ENCODE assay signal across 8 cellular contexts in the genomic region with DNA sequence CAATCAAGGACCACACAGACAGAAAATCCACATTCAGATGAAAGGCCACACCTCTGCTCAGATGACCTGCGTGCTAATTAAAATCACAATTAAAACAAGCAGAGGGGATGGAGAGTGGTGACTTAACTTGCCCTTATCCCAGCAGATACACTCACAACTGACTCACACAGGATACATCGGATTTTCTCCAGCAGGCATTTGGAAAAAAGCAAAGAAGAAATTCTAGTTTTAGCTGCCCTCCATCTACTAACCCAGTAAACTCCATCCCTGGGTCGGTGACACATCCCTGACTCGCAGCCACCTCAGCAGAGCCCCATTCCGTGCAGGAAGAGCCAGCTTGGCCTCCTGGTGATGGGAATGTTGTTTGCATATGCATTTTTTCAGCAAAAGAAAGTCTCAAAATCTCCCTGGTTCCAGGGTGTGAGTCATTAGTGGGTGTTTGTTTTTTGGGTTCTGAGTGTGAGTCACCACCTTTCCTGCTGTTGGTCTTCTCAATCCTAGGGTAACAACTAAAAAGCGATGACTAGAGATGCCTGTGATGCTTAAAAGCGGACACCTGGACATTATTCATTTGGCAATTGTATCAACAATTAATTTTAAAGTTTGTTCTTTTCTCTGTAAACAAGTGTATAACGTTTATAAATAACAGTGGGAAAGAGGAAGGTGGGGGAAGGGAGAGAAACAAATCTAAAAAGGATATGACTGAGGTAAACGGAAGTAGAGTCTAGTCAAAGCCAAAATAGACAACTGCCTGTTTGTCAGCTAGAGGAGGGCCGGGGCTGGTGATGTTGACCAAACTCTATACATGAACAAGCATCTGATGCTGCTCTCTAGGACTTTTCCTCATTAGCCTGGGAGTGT. TPM values are rescaled to one million over a fixed set of nuclear protein-coding genes. Genes with fewer than 3 reads are reported as not detected.
A peak's percentile ranks its signal among the peaks of the same experiment; 100 is the strongest.
DNase-seq lines count a peak whose midpoint lies in the region; ATAC-seq, FAIRE-seq and TF ChIP-seq lines count a peak whose summit lies in the region.

No MANE protein-coding gene starts in this region.

- H3K79me2 ChIP-seq in H1 (ENCODE audit: control insufficient read depth in 1 of 2, insufficient read depth in 2 of 2, low read length in 2 of 2) = no peaks in the 10 kb centered on the region

- TF ChIP-seq CTCF in AG09309 (IDR thresholded peaks at IDR 0.05; ENCODE audit: control insufficient read depth, insufficient read depth, low read depth, low read length, missing control alignments) (peak; percentile 75), WTC11 (IDR thresholded peaks at IDR 0.05) (no peak), H1 (IDR thresholded peaks at IDR 0.05; ENCODE audit: control extremely low read depth in 1 of 3, insufficient read depth in 1 of 3, low read depth in 1 of 3, low read length in 3 of 3) (peak in 1 of 3 experiments; percentile 17; a peak in 1 of 4 replicates), thyroid gland (IDR thresholded peaks at IDR 0.05) (peak in 1 of 6 experiments; percentile 3)

- peak overlapping the region; percentile 8 for H4K91ac ChIP-seq in H1 (replicated peaks; ENCODE audit: insufficient read length, low read length)

- H3K27ac ChIP-seq in H1 (ENCODE audit: low read depth, low read length) (peak overlapping the region; percentile 89), mesodermal cell (ENCODE audit: low read depth, low read length, severe bottlenecking) (peak overlapping the region; percentile 91), thyroid gland (peak overlapping the region; percentile 61 to 81 (median 79))

- H3K14ac ChIP-seq in H1 (ENCODE audit: insufficient read length) = no peak overlapping the region

- no peaks in the 10 kb centered on the region for H3K36me3 Mint-ChIP-seq in WTC11

- FAIRE-seq in H1 (lab: Jason Lieb, UNC) = peak; percentile 60

- no peaks in the 10 kb centered on the region for H4K20me1 ChIP-seq in H1 (replicated peaks in 1 of 2; ENCODE audit: control insufficient read depth in 1 of 2, insufficient read depth in 2 of 2, low read length in 2 of 2)

- peak; percentile 85 for ATAC-seq in GM18909 (IDR thresholded peaks at IDR 0.05; ENCODE audit: poor library complexity, unreplicated experiment)
- ATAC-seq in WTC11 = peak; percentile 92

- H3K27me3 ChIP-seq in H1 (replicated peaks in 1 of 4; ENCODE audit: control insufficient read depth in 3 of 4, extremely low read depth in 1 of 4, insufficient read depth in 3 of 4, low read length in 3 of 4) (no peaks in the 10 kb centered on the region), thyroid gland (no peaks in the 10 kb centered on the region)

- DNase-seq in AG09309 (ENCODE audit: low read depth) = peak; percentile 98
- peak; percentile 99 for DNase-seq in HS-27A (ENCODE audit: low read depth)
- DNase-seq in WTC11 (ENCODE audit: low spot score) = peak; percentile 77
- peak; percentile 66 to 88 for DNase-seq in H1 (ENCODE audit: low read depth in 1 of 2, low spot score in 2 of 2)
- DNase-seq in thyroid gland = peak in 1 of 2 donors; percentile 23
- DNase-seq in midbrain (lab: John Stamatoyannopoulos, UW) = no peak

- peak overlapping the region; percentile 55 for H3K4me3 Mint-ChIP-seq in WTC11

- peak overlapping the region; percentile 81; the same call in 1 of the 2 replicates for H2BK12ac ChIP-seq in H1 (ENCODE audit: low read depth, low read length)

- TF ChIP-seq POLR2A in H1 (IDR thresholded peaks at IDR 0.05; ENCODE audit: control extremely low read depth in 1 of 2, low read depth in 2 of 2, low read length in 2 of 2) (peak in 1 of 2 experiments; percentile 52; a peak in 1 of 3 replicates), thyroid gland (IDR thresholded peaks at IDR 0.05) (no peak)

- no peak overlapping the region for H3K23ac ChIP-seq in H1 (ENCODE audit: insufficient read length)

- H3K9me3 Mint-ChIP-seq in WTC11 = no peaks in the 10 kb centered on the region

- peak overlapping the region; percentile 77; the same call in 1 of the 2 replicates for H2BK5ac ChIP-seq in H1 (ENCODE audit: low read depth, low read length)

- POLR2A ChIA-PET in WTC11 (lab: Charles Lee) = interaction anchor here (0.5 to 2.2 kb wide), 4 partner anchors 50 to 103 kb away, joined by 4 to 15 read pairs (median 7); partner anchors contain the start of gene SLC4A7
- POLR2A ChIA-PET in H1 (lab: Charles Lee; ENCODE audit: partially characterized antibody) = interaction anchor here (0.8 to 2.4 kb wide), 6 partner anchors 11 to 62 kb away, joined by 3 to 8 read pairs (median 3); partner anchors contain the start of gene SLC4A7

- H3K4me3 ChIP-seq in AG09309 (ENCODE audit: control insufficient read depth, low read depth, low read length) (no peak overlapping the region), H1 (ENCODE audit: extremely low read depth in 1 of 4, insufficient read depth in 2 of 4, low read depth in 3 of 4, low read length in 4 of 4) (peak overlapping the region in 1 of 4 experiments; percentile 48; a peak in 4 of 8 replicates), mesodermal cell (ENCODE audit: extremely low read depth, insufficient read depth, low read length, poor library complexity, severe bottlenecking) (no peak overlapping the region), thyroid gland (replicated peaks in 1 of 3) (no peak overlapping the region)

- peaks cover 14 to 35% (median 29%) of the 10 kb centered on the region in 4 experiments for H3K4me1 ChIP-seq in H1 (replicated peaks in 1 of 4; ENCODE audit: control insufficient read depth in 3 of 4, insufficient read depth in 4 of 4, low read length in 3 of 4)
- peaks cover 37% of the 10 kb centered on the region for H3K4me1 ChIP-seq in mesodermal cell (ENCODE audit: control insufficient read depth, insufficient read depth, low read length, poor library complexity, severe bottlenecking)
- H3K4me1 ChIP-seq in thyroid gland = peaks cover 24 to 27% of the 10 kb centered on the region in 2 donors

- peaks cover 66% of the 10 kb centered on the region for H3K4me1 Mint-ChIP-seq in WTC11

- TF ChIP-seq RAD21 in H1 (IDR thresholded peaks at IDR 0.05 in 1 of 2, conservative IDR thresholded peaks at IDR 0.05 in 1 of 2; ENCODE audit: low read depth in 2 of 2, low read length in 2 of 2) = peak; percentile 17 to 33; a peak in 2 of 4 replicates

- H3K4me2 ChIP-seq in H1 (ENCODE audit: insufficient read depth in 1 of 2, low read depth in 2 of 2, low read length in 2 of 2) = peak overlapping the region; percentile 70 to 90

- H2BK120ac ChIP-seq in H1 (replicated peaks; ENCODE audit: low read depth, low read length) = peak overlapping the region; percentile 63

- H2BK20ac ChIP-seq in H1 (ENCODE audit: low read length) = peak overlapping the region; percentile 76; the same call in 1 of the 2 replicates

- H2BK15ac ChIP-seq in H1 (ENCODE audit: low read length) = no peak overlapping the region

- H3K9ac ChIP-seq in H1 (replicated peaks in 1 of 4; ENCODE audit: extremely low read depth in 1 of 4, low read depth in 3 of 4, low read length in 3 of 4) = peak overlapping the region in 3 of 4 experiments; percentile 3 to 61 (median 9); a peak in 5 of 7 replicates

- intact Hi-C loops in thyroid gland (cut with DNase I) = no loop called here

- H3K18ac ChIP-seq in H1 (ENCODE audit: extremely low read depth, low read length) = peak overlapping the region; percentile 33; the same call in 1 of the 2 replicates

- peak overlapping the region; percentile 23 for H3K56ac ChIP-seq in H1 (replicated peaks; ENCODE audit: insufficient read length, low read depth, low read length)

- TF ChIP-seq EP300 in H1 (IDR thresholded peaks at IDR 0.05; ENCODE audit: borderline replicate concordance in 1 of 2, low read depth in 2 of 2, low read length in 2 of 2) = peak in 1 of 2 experiments; percentile 89; a peak in 1 of 3 replicates

- peak overlapping the region; percentile 34; the same call in 1 of the 2 replicates for H2AK5ac ChIP-seq in H1 (ENCODE audit: low read depth, low read length)

- 9% methylated on average over 10 of the region's 10 CpGs; no CpG with 5 or more reads in 1 of the 2 experiments for WGBS in H1 (ENCODE audit: extremely low coverage in 1 of 2, insufficient coverage in 1 of 2, insufficient read length in 1 of 2, insufficient replicate concordance in 2 of 2, low coverage in 1 of 2, low lambda C conversion rate in 2 of 2, missing lambda C conversion rate in 1 of 2), 2 experiments
- 18 to 20% methylated on average over 3 to 4 of the region's 10 CpGs for WGBS in mesodermal cell (ENCODE audit: insufficient coverage in 2 of 2), 2 experiments
- 62 to 63% methylated on average over 10 of the region's 10 CpGs for WGBS in thyroid gland, 2 donors

- CTCF ChIA-PET in WTC11 (lab: Charles Lee) (interaction anchor here (0.9 to 2.1 kb wide), 6 partner anchors 11 to 178 kb away, joined by 3 to 7 read pairs (median 3); partner anchors contain the start of gene NEK10), H1 (lab: Charles Lee; ENCODE audit: partially characterized antibody) (interaction anchor here (0.7 to 1.7 kb wide), 2 partner anchors 37 to 147 kb away, joined by 3 to 4 read pairs; no protein-coding TSS in a partner anchor)

- H3K4ac ChIP-seq in H1 (replicated peaks; ENCODE audit: insufficient read length, low read depth, low read length) = no peak overlapping the region

- no peaks in the 10 kb centered on the region for H3K36me3 ChIP-seq in H1 (ENCODE audit: control insufficient read depth in 2 of 4, insufficient read depth in 4 of 4, low read length in 3 of 4)
- no peaks in the 10 kb centered on the region for H3K36me3 ChIP-seq in mesodermal cell (ENCODE audit: control insufficient read depth, insufficient read depth, low read length)
- no peaks in the 10 kb centered on the region for H3K36me3 ChIP-seq in thyroid gland

- H3K9me3 ChIP-seq in H1 (ENCODE audit: insufficient read depth in 2 of 2, low read depth in 1 of 2, low read length in 1 of 2) (no peaks in the 10 kb centered on the region), mesodermal cell (ENCODE audit: control insufficient read depth, low read length) (no peaks in the 10 kb centered on the region), thyroid gland (no peaks in the 10 kb centered on the region)

- H3K79me1 ChIP-seq in H1 (ENCODE audit: low read depth, low read length) = no peaks in the 10 kb centered on the region

- no peak overlapping the region for H4K8ac ChIP-seq in H1 (ENCODE audit: extremely low read depth, insufficient read depth, low read length)

- H3K23me2 ChIP-seq in H1 (ENCODE audit: low read depth, low read length) = peaks cover 5% of the 10 kb centered on the region; the same call in 1 of the 2 replicates

- H3K27me3 Mint-ChIP-seq in WTC11 (ENCODE audit: low read depth) = peaks cover 3% of the 10 kb centered on the region

- H2AFZ ChIP-seq in H1 (ENCODE audit: low read length) = no peak overlapping the region

- peak overlapping the region; percentile 31 for H4K5ac ChIP-seq in H1 (ENCODE audit: insufficient read length, low read depth, low read length)

- H3K27ac Mint-ChIP-seq in WTC11 = peak overlapping the region; percentile 99

RNA-seq across cellular contexts. Expression of gene SLC4A7, which starts 49.8 kb away (rescaled TPM):
- total RNA-seq in WTC11 (2021) (87.0 to 93.7 TPM (median 90.8 TPM) in 3 replicates), thyroid gland (10 to 100 TPM; 22.0 to 47.6 (median 32.3) TPM)
- total RNA-seq in H1 (2021; fragmentation: NEBNext Ultra II Directional; extraction: Animal tissue kit (Norgen Biotek cat#: 25700)) = 66.6 and 70.5 TPM in 2 replicates
- 9.2 and 14.9 TPM in 2 replicates for polyA plus RNA-seq in H1 (2011; rRNA removed)
- 15.3 TPM for polyA plus RNA-seq in H1 (2011; cell fraction: cytosol; rRNA removed)
- polyA plus RNA-seq in H1 (2011; cell fraction: nucleus; rRNA removed) = 10.9 TPM
- 24.1 to 37.0 TPM (median 29.4 TPM) in 4 replicates for polyA plus RNA-seq in H1 (2012, experiment 1 of 2)
- polyA plus RNA-seq in H1 (2012, experiment 2 of 2) = 1.8 TPM
- 105 TPM for polyA plus RNA-seq in H1 (2013, experiment 1 of 2)
- polyA plus RNA-seq in H1 (2013, experiment 2 of 2) = 100 TPM
- 55.3 and 87.5 TPM in 2 replicates for polyA minus RNA-seq in H1 (2011; rRNA and poly(A)+ RNA removed)
- 91.1 TPM for polyA minus RNA-seq in H1 (2011; cell fraction: cytosol; rRNA and poly(A)+ RNA removed)
- polyA minus RNA-seq in H1 (2011; cell fraction: nucleus; rRNA and poly(A)+ RNA removed) = 115 TPM
- 54.5 TPM for polyA plus RNA-seq in mesodermal cell (2013, experiment 1 of 2)
- 46.3 TPM for polyA plus RNA-seq in mesodermal cell (2013, experiment 2 of 2)
